Comparison of ENCODE assay signal across 23 cellular contexts in the genomic region with DNA sequence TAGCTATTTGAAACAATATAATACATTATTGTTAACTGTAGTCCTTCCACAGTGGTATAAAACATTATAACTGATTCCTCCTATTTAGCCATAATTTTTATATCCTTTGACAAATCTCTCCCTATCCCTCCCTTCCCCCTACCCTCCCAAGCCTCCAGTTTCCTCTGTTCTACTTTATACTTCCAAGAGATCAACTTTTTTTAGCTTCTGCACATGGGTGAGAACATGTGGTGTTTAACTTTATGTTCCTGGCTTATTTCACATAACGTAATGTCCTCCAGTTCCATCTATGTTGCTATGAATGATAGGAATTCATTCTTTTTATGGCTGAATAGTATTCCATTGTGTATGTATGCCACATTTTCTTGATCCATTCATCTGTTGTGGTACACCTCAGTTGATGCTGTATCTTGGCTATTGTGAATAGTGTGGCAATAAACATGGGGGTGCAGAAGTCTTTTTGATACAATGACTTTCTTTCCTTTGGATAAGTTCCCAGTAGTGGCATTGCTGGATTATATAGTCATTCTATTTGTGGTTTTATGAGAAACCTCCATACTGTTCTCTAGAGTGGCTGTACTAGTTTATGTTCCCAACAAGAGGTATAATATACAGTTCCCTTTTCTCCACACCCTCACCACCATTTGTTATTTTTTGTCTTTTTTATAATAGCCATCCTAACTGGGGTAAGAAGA.
A peak's percentile ranks its signal among the peaks of the same experiment; 100 is the strongest.
DNase-seq lines count a peak whose midpoint lies in the region; ATAC-seq and TF ChIP-seq lines count a peak whose summit lies in the region.
"Had no signal": no experiment of that assay in that cellular context is flagged by ENCODE, and none has a peak within 500 bp of the region (broad histone marks: within the 10 kb centered on the region; RNA-seq: fewer than 3 reads in every experiment).

No MANE protein-coding gene starts in this region.

- H3K9me3 ChIP-seq in GM23248 (ENCODE audit: low read depth) = no peaks in the 10 kb centered on the region
- H3K9me3 ChIP-seq: SJCRH30 had no signal

- peak overlapping the region; percentile 43; the same call in 1 of the 2 replicates for H3K27ac ChIP-seq in GM23248
- H3K27ac ChIP-seq: SJCRH30 had no signal

- ATAC-seq in GM19467 (IDR thresholded peaks at IDR 0.05; ENCODE audit: unreplicated experiment) = no peak
- ATAC-seq: right cardiac atrium had no signal

- intact Hi-C loops in activated T-helper 2 cell treated with anti-CD3 and anti-CD28 coated beads, Interferon-gamma antibody, Interleukin-2, Interleukin-4, amounts not matched to agents 10 μg/mL and 5 μg/mL and 100 μg/mL, durations not matched to agents 14 hours and 24 hours and 36 hours (cut with micrococcal nuclease) = loop anchor here (1.0 to 5.0 kb wide), 4 partner anchors 88 to 207 kb away; no protein-coding TSS in a partner anchor

- no peak overlapping the region for H3K4me3 Mint-ChIP-seq in activated T-helper 2 cell treated with anti-CD3 and anti-CD28 coated beads, Interferon-gamma antibody, Interleukin-2, Interleukin-4, amounts not matched to agents 10 μg/mL and 5 μg/mL and 100 μg/mL, durations not matched to agents 14 hours and 24 hours and 36 hours (ENCODE audit: low read depth)
- H3K4me3 Mint-ChIP-seq: activated CD4-positive, alpha-beta T cell treated with anti-CD3 and anti-CD28 coated beads for 36 hours; activated naive CD4-positive, alpha-beta T cell treated with anti-CD3 and anti-CD28 coated beads for 36 hours; central memory CD8-positive, alpha-beta T cell; H9; immature natural killer cell; memory B cell; neural crest cell had no signal

- DNase-seq in GM23248 (peak; percentile 76), RPMI7951 (ENCODE audit: low read depth) (peak; percentile 6), epithelial cell of proximal tubule (ENCODE audit: low read depth) (peak; percentile 15), renal cortical epithelial cell (ENCODE audit: low read depth) (peak; percentile 59), mucosa of gallbladder (ENCODE audit: low spot score) (no peak), NAMALWA (ENCODE audit: low spot score) (no peak)
- DNase-seq in activated T-helper 2 cell treated with anti-CD3 and anti-CD28 coated beads, Interferon-gamma antibody, Interleukin-2, Interleukin-4, amounts not matched to agents 10 μg/mL and 5 μg/mL and 100 μg/mL, durations not matched to agents 14 hours and 24 hours and 36 hours (ENCODE audit: low spot score) = no peak
- DNase-seq: activated CD4-positive, alpha-beta T cell treated with anti-CD3 and anti-CD28 coated beads for 36 hours; activated CD8-positive, alpha-beta memory T cell treated with anti-CD3 and anti-CD28 coated beads, Interleukin-2, amount 50 U/mL, for 48 hours; activated naive CD4-positive, alpha-beta T cell treated with anti-CD3 and anti-CD28 coated beads for 36 hours; AML-193; H9; immature natural killer cell; NCI-H2029; NCI-H510A treated with DMSO at 0.1 percent for 48 hours; right cardiac atrium; SJCRH30; stimulated activated CD4-positive, alpha-beta T cell treated with anti-CD3 and anti-CD28 coated beads, Interleukin-1b, Interleukin-23, amount 100 ng/mL, for 48 hours; T-helper 9 cell had no signal

- H3K4me2 ChIP-seq in GM23248 (ENCODE audit: unreplicated experiment) = peak overlapping the region; percentile 64

- no peaks in the 10 kb centered on the region for H3K9me2 ChIP-seq in GM23248 (ENCODE audit: insufficient read depth)

- TF ChIP-seq CTCF in epithelial cell of proximal tubule (conservative IDR thresholded peaks at IDR 0.05; ENCODE audit: low read depth, low read length) = no peak

- H3K4me1 ChIP-seq in GM23248 (ENCODE audit: insufficient read depth) = peaks cover 34% of the 10 kb centered on the region
- H3K4me1 ChIP-seq: SJCRH30 had no signal

- H2AFZ ChIP-seq in GM23248 = no peak overlapping the region

- peaks cover 36% of the 10 kb centered on the region for H3F3A ChIP-seq in GM23248 (ENCODE audit: insufficient read depth)

- H3K79me2 ChIP-seq in GM23248 (ENCODE audit: insufficient read depth) = 0 out of 2 replicates have a peak, but pooled peaks cover 12% of the 10 kb centered on the region

- no peak overlapping the region for H3K9ac ChIP-seq in GM23248

- H3K27me3 Mint-ChIP-seq in activated T-helper 2 cell treated with anti-CD3 and anti-CD28 coated beads, Interferon-gamma antibody, Interleukin-2, Interleukin-4, amounts not matched to agents 10 μg/mL and 5 μg/mL and 100 μg/mL, durations not matched to agents 14 hours and 24 hours and 36 hours (ENCODE audit: low read depth) = no peaks in the 10 kb centered on the region
- H3K27me3 Mint-ChIP-seq: activated CD4-positive, alpha-beta T cell treated with anti-CD3 and anti-CD28 coated beads for 36 hours; central memory CD8-positive, alpha-beta T cell; memory B cell had no signal

- H3K4me1 Mint-ChIP-seq in activated T-helper 2 cell treated with anti-CD3 and anti-CD28 coated beads, Interferon-gamma antibody, Interleukin-2, Interleukin-4, amounts not matched to agents 10 μg/mL and 5 μg/mL and 100 μg/mL, durations not matched to agents 14 hours and 24 hours and 36 hours (ENCODE audit: low read depth) = peaks cover 36% of the 10 kb centered on the region
- H3K4me1 Mint-ChIP-seq: neural crest cell had no signal

- H3K9me3 Mint-ChIP-seq in activated T-helper 2 cell treated with anti-CD3 and anti-CD28 coated beads, Interferon-gamma antibody, Interleukin-2, Interleukin-4, amounts not matched to agents 10 μg/mL and 5 μg/mL and 100 μg/mL, durations not matched to agents 14 hours and 24 hours and 36 hours = peaks cover 10% of the 10 kb centered on the region
- H3K9me3 Mint-ChIP-seq: activated naive CD4-positive, alpha-beta T cell treated with anti-CD3 and anti-CD28 coated beads for 36 hours; neural crest cell had no signal

- 70 to 79% methylated on average over 1 of the region's 1 CpG for whole genome bisulfite sequencing in GM23248 (ENCODE audit: low coverage in 1 of 2, low lambda C conversion rate in 2 of 2, missing lambda C conversion rate in 2 of 2), 2 experiments

- no peak overlapping the region for H3K27ac Mint-ChIP-seq in activated T-helper 2 cell treated with anti-CD3 and anti-CD28 coated beads, Interferon-gamma antibody, Interleukin-2, Interleukin-4, amounts not matched to agents 10 μg/mL and 5 μg/mL and 100 μg/mL, durations not matched to agents 14 hours and 24 hours and 36 hours
- H3K27ac Mint-ChIP-seq: activated CD4-positive, alpha-beta T cell treated with anti-CD3 and anti-CD28 coated beads for 36 hours; activated naive CD4-positive, alpha-beta T cell treated with anti-CD3 and anti-CD28 coated beads for 36 hours; H9; immature natural killer cell; memory B cell had no signal

- no peaks in the 10 kb centered on the region for H4K20me1 ChIP-seq in GM23248 (ENCODE audit: insufficient read depth)

- in situ Hi-C loops in GM23248 (cut with MboI) = no loop called here

- H3K4me3 ChIP-seq in GM23248 (no peak overlapping the region), epithelial cell of proximal tubule (ENCODE audit: low read depth, low read length) (no peak overlapping the region)
- H3K4me3 ChIP-seq: SJCRH30 had no signal

- H3K36me3 Mint-ChIP-seq in activated T-helper 2 cell treated with anti-CD3 and anti-CD28 coated beads, Interferon-gamma antibody, Interleukin-2, Interleukin-4, amounts not matched to agents 10 μg/mL and 5 μg/mL and 100 μg/mL, durations not matched to agents 14 hours and 24 hours and 36 hours (ENCODE audit: low read depth) = peaks cover 5% of the 10 kb centered on the region

- no peaks in the 10 kb centered on the region for H3K36me3 ChIP-seq in GM23248 (ENCODE audit: low read depth)
- H3K36me3 ChIP-seq: SJCRH30 had no signal

- H3K27me3 ChIP-seq in GM23248 (replicated peaks; ENCODE audit: insufficient read depth) = no peaks in the 10 kb centered on the region

Comparison
In these comparisons a context has a peak if more than half of its experiments do, and no peak if none do; other contexts are left out.
1. DNase-seq: peak in GM23248 (single experiment), RPMI7951 (single experiment), epithelial cell of proximal tubule (single experiment) and renal cortical epithelial cell (single experiment); none in mucosa of gallbladder (single experiment), activated T-helper 2 cell treated with anti-CD3 and anti-CD28 coated beads, Interferon-gamma antibody, Interleukin-2, Interleukin-4, amounts not matched to agents 10 μg/mL and 5 μg/mL and 100 μg/mL, durations not matched to agents 14 hours and 24 hours and 36 hours (single experiment) and NAMALWA (single experiment).